In the genomic region with DNA sequence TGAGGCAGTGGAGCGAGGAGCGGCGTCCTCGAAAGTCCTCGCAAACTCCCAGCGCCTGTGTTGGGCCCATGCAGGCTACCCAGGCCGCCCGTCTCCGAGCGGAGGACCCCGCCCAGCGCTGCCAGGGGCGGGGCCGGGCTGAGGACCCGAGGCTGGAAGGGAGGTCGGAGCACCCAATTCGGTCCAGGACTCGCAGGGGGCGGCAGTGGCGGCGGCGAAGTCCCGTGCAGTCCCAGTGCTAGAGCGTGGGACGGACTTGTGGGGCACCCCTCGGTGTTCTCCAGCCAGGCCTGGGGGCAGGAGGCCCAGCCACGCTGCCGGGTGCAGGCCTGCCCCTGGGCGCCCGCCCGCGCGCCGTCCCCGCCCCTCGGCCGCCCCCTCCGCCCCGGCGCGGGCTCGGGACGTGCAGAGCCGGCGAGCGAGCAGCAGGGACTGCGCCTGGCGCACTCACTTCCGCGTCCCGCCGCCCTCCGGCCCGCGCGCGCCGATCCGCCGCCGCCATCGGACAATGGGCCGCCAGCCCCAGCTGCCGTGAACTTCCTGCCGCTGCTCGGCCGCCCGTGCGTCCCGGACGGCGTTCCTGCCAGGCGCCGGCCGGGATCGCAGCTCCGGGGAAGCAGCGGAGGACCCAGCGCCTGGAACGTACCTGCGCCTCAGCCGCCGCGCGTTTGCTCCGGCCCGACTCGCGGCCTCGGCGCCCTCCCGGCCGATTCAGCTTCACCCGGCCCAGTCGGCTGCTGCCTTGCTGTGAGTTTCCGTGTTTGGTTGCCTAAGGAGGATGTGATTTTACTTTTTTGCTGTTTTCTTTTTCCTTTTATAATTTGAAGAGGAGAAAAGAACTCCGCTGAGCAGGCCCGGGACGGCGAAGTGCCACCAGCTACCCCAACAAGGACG, we compare ENCODE assay signal across 1 cellular context.
A peak's percentile ranks its signal among the peaks of the same experiment; 100 is the strongest.
TF ChIP-seq lines count a peak whose summit lies in the region.

No MANE protein-coding gene starts in this region.

TF ChIP-seq in K562, 482 proteins besides CTCF, POLR2A, EP300 and RAD21 (continued from another document and continues in another):
- TF ChIP-seq, protein P1, sequence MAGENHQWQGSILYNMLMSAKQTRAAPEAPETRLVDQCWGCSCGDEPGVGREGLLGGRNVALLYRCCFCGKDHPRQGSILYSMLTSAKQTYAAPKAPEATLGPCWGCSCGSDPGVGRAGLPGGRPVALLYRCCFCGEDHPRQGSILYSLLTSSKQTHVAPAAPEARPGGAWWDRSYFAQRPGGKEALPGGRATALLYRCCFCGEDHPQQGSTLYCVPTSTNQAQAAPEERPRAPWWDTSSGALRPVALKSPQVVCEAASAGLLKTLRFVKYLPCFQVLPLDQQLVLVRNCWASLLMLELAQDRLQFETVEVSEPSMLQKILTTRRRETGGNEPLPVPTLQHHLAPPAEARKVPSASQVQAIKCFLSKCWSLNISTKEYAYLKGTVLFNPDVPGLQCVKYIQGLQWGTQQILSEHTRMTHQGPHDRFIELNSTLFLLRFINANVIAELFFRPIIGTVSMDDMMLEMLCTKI (IDR thresholded peaks at IDR 0.05; ENCODE audit: partially characterized antibody): no peak
- TF ChIP-seq IRF2 (CRISPR knock-in tag; IDR thresholded peaks at IDR 0.05) (no peak), SUPT5H (IDR thresholded peaks at IDR 0.05) (0 out of 2 replicates have a peak, but pooled peaks have one; percentile 2), ZNF143 (CRISPR knock-in tag; IDR thresholded peaks at IDR 0.05) (no peak), RBM25 (IDR thresholded peaks at IDR 0.05; ENCODE audit: low read depth, low read length, severe bottlenecking) (no peak), ZNF77 (CRISPR knock-in tag; IDR thresholded peaks at IDR 0.05) (no peak), MTA3 (IDR thresholded peaks at IDR 0.05; ENCODE audit: borderline replicate concordance) (peak; percentile 55; the same call in 1 of the 2 replicates), U2AF1 (optimal IDR thresholded peaks at IDR 0.05; ENCODE audit: low read depth, low read length) (peak; percentile 48), ARHGAP35 (IDR thresholded peaks at IDR 0.05; ENCODE audit: partially characterized antibody) (no peak), POLR2H (tag; IDR thresholded peaks at IDR 0.05; ENCODE audit: low read depth) (no peak), MEF2D (tag; conservative IDR thresholded peaks at IDR 0.05; ENCODE audit: low read depth) (no peak), ZNF76 (CRISPR knock-in tag; IDR thresholded peaks at IDR 0.05; ENCODE audit: borderline replicate concordance) (no peak), CBFA2T3 (IDR thresholded peaks at IDR 0.05) (no peak), HDAC3 (IDR thresholded peaks at IDR 0.05; ENCODE audit: borderline replicate concordance, partially characterized antibody) (no peak), ZNF12 (CRISPR knock-in tag; IDR thresholded peaks at IDR 0.05) (no peak; the same call in 1 of the 2 replicates), HDGF (IDR thresholded peaks at IDR 0.05) (no peak), POLR2AphosphoS5 (IDR thresholded peaks at IDR 0.05; ENCODE audit: control insufficient read depth, insufficient read depth, low read depth, low read length) (peak; percentile 38; the same call in 1 of the 2 replicates), BRCA1 (IDR thresholded peaks at IDR 0.05) (no peak), BRCA1 (CRISPR knock-in tag; IDR thresholded peaks at IDR 0.05) (peak; percentile 56; the same call in 1 of the 2 replicates), THRAP3 (IDR thresholded peaks at IDR 0.05; ENCODE audit: borderline replicate concordance) (no peak), DMBX1 (CRISPR knock-in tag; IDR thresholded peaks at IDR 0.05; ENCODE audit: borderline replicate concordance) (0 out of 2 replicates have a peak, but pooled peaks have one; percentile 32), ZNF124 (CRISPR knock-in tag; IDR thresholded peaks at IDR 0.05) (no peak), U2AF2 (optimal IDR thresholded peaks at IDR 0.05; ENCODE audit: low read depth, low read length) (no peak), PCBP1 (IDR thresholded peaks at IDR 0.05; ENCODE audit: low read depth, low read length, poor library complexity, severe bottlenecking) (peak; percentile 68), ZNF217 (CRISPR knock-in tag; IDR thresholded peaks at IDR 0.05) (no peak), ZNF717 (CRISPR knock-in tag; IDR thresholded peaks at IDR 0.05) (no peak), CXXC5 (CRISPR knock-in tag; IDR thresholded peaks at IDR 0.05) (peak; percentile 93), CREBBP (IDR thresholded peaks at IDR 0.05; ENCODE audit: low read depth, low read length) (no peak), PHF20 (IDR thresholded peaks at IDR 0.05; ENCODE audit: partially characterized antibody) (peak; percentile 73), POU5F1 (IDR thresholded peaks at IDR 0.05; ENCODE audit: borderline replicate concordance, low read depth, low read length, partially characterized antibody) (no peak), HNRNPLL (IDR thresholded peaks at IDR 0.05; ENCODE audit: low read depth, low read length, poor library complexity, severe bottlenecking) (peak; percentile 76), SETDB1 (IDR thresholded peaks at IDR 0.05; ENCODE audit: low read length) (no peak), RBM15 (IDR thresholded peaks at IDR 0.05; ENCODE audit: insufficient read depth, low read length) (no peak), NEUROD1 (IDR thresholded peaks at IDR 0.05; ENCODE audit: borderline replicate concordance, low read depth, low read length, partially characterized antibody) (peak; percentile 32), HDAC8 (tag; IDR thresholded peaks at IDR 0.05) (0 out of 2 replicates have a peak, but pooled peaks have one; percentile 3), CTBP1 (IDR thresholded peaks at IDR 0.05; ENCODE audit: borderline replicate concordance) (peak; percentile 92)
- TF ChIP-seq, protein P2, sequence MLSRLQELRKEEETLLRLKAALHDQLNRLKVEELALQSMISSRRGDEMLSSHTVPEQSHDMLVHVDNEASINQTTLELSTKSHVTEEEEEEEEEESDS (CRISPR knock-in tag; IDR thresholded peaks at IDR 0.05): no peak
- TF ChIP-seq, protein P3, sequence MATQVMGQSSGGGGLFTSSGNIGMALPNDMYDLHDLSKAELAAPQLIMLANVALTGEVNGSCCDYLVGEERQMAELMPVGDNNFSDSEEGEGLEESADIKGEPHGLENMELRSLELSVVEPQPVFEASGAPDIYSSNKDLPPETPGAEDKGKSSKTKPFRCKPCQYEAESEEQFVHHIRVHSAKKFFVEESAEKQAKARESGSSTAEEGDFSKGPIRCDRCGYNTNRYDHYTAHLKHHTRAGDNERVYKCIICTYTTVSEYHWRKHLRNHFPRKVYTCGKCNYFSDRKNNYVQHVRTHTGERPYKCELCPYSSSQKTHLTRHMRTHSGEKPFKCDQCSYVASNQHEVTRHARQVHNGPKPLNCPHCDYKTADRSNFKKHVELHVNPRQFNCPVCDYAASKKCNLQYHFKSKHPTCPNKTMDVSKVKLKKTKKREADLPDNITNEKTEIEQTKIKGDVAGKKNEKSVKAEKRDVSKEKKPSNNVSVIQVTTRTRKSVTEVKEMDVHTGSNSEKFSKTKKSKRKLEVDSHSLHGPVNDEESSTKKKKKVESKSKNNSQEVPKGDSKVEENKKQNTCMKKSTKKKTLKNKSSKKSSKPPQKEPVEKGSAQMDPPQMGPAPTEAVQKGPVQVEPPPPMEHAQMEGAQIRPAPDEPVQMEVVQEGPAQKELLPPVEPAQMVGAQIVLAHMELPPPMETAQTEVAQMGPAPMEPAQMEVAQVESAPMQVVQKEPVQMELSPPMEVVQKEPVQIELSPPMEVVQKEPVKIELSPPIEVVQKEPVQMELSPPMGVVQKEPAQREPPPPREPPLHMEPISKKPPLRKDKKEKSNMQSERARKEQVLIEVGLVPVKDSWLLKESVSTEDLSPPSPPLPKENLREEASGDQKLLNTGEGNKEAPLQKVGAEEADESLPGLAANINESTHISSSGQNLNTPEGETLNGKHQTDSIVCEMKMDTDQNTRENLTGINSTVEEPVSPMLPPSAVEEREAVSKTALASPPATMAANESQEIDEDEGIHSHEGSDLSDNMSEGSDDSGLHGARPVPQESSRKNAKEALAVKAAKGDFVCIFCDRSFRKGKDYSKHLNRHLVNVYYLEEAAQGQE (CRISPR knock-in tag; IDR thresholded peaks at IDR 0.05; ENCODE audit: low read depth): no peak
- TF ChIP-seq, protein P4, sequence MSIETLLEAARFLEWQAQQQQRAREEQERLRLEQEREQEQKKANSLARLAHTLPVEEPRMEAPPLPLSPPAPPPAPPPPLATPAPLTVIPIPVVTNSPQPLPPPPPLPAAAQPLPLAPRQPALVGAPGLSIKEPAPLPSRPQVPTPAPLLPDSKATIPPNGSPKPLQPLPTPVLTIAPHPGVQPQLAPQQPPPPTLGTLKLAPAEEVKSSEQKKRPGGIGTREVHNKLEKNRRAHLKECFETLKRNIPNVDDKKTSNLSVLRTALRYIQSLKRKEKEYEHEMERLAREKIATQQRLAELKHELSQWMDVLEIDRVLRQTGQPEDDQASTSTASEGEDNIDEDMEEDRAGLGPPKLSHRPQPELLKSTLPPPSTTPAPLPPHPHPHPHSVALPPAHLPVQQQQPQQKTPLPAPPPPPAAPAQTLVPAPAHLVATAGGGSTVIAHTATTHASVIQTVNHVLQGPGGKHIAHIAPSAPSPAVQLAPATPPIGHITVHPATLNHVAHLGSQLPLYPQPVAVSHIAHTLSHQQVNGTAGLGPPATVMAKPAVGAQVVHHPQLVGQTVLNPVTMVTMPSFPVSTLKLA (conservative IDR thresholded peaks at IDR 0.05): no peak
- TF ChIP-seq, protein P5, sequence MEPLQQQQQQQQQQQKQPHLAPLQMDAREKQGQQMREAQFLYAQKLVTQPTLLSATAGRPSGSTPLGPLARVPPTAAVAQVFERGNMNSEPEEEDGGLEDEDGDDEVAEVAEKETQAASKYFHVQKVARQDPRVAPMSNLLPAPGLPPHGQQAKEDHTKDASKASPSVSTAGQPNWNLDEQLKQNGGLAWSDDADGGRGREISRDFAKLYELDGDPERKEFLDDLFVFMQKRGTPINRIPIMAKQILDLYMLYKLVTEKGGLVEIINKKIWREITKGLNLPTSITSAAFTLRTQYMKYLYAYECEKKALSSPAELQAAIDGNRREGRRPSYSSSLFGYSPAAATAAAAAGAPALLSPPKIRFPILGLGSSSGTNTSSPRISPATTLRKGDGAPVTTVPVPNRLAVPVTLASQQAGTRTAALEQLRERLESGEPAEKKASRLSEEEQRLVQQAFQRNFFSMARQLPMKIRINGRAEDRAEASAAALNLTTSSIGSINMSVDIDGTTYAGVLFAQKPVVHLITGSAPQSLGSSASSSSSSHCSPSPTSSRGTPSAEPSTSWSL (CRISPR knock-in tag; IDR thresholded peaks at IDR 0.05; ENCODE audit: borderline replicate concordance): no peak
- TF ChIP-seq, protein P6, sequence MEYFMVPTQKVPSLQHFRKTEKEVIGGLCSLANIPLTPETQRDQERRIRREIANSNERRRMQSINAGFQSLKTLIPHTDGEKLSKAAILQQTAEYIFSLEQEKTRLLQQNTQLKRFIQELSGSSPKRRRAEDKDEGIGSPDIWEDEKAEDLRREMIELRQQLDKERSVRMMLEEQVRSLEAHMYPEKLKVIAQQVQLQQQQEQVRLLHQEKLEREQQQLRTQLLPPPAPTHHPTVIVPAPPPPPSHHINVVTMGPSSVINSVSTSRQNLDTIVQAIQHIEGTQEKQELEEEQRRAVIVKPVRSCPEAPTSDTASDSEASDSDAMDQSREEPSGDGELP (CRISPR knock-in tag; IDR thresholded peaks at IDR 0.05; ENCODE audit: borderline replicate concordance): no peak
- TF ChIP-seq, protein P7, sequence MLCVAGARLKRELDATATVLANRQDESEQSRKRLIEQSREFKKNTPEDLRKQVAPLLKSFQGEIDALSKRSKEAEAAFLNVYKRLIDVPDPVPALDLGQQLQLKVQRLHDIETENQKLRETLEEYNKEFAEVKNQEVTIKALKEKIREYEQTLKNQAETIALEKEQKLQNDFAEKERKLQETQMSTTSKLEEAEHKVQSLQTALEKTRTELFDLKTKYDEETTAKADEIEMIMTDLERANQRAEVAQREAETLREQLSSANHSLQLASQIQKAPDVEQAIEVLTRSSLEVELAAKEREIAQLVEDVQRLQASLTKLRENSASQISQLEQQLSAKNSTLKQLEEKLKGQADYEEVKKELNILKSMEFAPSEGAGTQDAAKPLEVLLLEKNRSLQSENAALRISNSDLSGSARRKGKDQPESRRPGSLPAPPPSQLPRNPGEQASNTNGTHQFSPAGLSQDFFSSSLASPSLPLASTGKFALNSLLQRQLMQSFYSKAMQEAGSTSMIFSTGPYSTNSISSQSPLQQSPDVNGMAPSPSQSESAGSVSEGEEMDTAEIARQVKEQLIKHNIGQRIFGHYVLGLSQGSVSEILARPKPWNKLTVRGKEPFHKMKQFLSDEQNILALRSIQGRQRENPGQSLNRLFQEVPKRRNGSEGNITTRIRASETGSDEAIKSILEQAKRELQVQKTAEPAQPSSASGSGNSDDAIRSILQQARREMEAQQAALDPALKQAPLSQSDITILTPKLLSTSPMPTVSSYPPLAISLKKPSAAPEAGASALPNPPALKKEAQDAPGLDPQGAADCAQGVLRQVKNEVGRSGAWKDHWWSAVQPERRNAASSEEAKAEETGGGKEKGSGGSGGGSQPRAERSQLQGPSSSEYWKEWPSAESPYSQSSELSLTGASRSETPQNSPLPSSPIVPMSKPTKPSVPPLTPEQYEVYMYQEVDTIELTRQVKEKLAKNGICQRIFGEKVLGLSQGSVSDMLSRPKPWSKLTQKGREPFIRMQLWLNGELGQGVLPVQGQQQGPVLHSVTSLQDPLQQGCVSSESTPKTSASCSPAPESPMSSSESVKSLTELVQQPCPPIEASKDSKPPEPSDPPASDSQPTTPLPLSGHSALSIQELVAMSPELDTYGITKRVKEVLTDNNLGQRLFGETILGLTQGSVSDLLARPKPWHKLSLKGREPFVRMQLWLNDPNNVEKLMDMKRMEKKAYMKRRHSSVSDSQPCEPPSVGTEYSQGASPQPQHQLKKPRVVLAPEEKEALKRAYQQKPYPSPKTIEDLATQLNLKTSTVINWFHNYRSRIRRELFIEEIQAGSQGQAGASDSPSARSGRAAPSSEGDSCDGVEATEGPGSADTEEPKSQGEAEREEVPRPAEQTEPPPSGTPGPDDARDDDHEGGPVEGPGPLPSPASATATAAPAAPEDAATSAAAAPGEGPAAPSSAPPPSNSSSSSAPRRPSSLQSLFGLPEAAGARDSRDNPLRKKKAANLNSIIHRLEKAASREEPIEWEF (CRISPR knock-in tag; IDR thresholded peaks at IDR 0.05): no peak
- TF ChIP-seq, protein P8, sequence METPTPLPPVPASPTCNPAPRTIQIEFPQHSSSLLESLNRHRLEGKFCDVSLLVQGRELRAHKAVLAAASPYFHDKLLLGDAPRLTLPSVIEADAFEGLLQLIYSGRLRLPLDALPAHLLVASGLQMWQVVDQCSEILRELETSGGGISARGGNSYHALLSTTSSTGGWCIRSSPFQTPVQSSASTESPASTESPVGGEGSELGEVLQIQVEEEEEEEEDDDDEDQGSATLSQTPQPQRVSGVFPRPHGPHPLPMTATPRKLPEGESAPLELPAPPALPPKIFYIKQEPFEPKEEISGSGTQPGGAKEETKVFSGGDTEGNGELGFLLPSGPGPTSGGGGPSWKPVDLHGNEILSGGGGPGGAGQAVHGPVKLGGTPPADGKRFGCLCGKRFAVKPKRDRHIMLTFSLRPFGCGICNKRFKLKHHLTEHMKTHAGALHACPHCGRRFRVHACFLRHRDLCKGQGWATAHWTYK (CRISPR knock-in tag; IDR thresholded peaks at IDR 0.05): no peak
- TF ChIP-seq, protein P9, sequence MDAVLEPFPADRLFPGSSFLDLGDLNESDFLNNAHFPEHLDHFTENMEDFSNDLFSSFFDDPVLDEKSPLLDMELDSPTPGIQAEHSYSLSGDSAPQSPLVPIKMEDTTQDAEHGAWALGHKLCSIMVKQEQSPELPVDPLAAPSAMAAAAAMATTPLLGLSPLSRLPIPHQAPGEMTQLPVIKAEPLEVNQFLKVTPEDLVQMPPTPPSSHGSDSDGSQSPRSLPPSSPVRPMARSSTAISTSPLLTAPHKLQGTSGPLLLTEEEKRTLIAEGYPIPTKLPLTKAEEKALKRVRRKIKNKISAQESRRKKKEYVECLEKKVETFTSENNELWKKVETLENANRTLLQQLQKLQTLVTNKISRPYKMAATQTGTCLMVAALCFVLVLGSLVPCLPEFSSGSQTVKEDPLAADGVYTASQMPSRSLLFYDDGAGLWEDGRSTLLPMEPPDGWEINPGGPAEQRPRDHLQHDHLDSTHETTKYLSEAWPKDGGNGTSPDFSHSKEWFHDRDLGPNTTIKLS (IDR thresholded peaks at IDR 0.05; ENCODE audit: borderline replicate concordance, low read depth): peak; percentile 39; the same call in 1 of the 2 replicates
